8 cellular contexts compared by ENCODE assay signal in the genomic region with DNA sequence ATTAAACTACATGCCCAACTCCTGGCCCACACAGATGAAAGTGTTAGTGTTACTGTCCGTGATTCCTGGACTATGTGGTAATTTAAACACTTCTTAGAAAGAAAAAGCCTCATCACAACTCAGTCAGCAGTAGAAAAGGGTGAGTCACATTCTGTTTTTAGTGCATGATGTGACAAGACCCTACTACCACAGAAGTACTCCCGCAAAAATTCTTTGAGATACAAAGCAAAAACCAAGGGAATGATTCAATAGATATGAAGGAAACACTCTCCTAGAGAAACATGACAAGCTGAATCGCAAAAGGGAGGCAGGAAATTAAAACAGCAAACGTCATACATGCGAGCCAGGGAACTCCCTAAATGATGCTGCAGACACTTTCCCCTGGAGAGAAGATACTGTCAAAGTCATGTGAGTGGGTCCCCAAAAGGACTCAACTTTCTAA. TPM values are rescaled to one million over a fixed set of nuclear protein-coding genes. Genes with fewer than 3 reads are reported as not detected.
DNase-seq lines count a peak whose midpoint lies in the region; ATAC-seq and TF ChIP-seq lines count a peak whose summit lies in the region.

No MANE protein-coding gene starts in this region.

- H2AFZ ChIP-seq in neuronal stem cell (ENCODE audit: low read length): no peak overlapping the region

- peak overlapping the region; percentile 73 for H3K27ac ChIP-seq in BLaER1
- no peak overlapping the region for H3K27ac ChIP-seq in neuronal stem cell (replicated peaks; ENCODE audit: low read length)
- H3K27ac ChIP-seq in dorsolateral prefrontal cortex: peak overlapping the region in 15 of 59 donors; percentile 1 to 81 (median 24)

- no peak overlapping the region for H4K8ac ChIP-seq in neuronal stem cell (ENCODE audit: low read depth, low read length)

- H3K9ac ChIP-seq in BLaER1 (peak overlapping the region; percentile 30; the same call in 1 of the 2 replicates), neuronal stem cell (ENCODE audit: low read depth, low read length, poor library complexity) (no peak overlapping the region)

- TF ChIP-seq CTCF in dorsolateral prefrontal cortex (IDR thresholded peaks at IDR 0.05 in 54 of 56, conservative IDR thresholded peaks at IDR 0.05 in 2 of 56; ENCODE audit: low read depth in 1 of 56, partially characterized antibody in 56 of 56): no peak

- H3K9me3 Mint-ChIP-seq in T-cell: no peaks in the 10 kb centered on the region

- peaks cover 36 to 63% (median 47%) of the 10 kb centered on the region in 3 donors for H3K4me1 Mint-ChIP-seq in T-cell

- H3K4me2 ChIP-seq in BLaER1 (peak overlapping the region; percentile 98), neuronal stem cell (ENCODE audit: insufficient read depth, low read length, poor library complexity, severe bottlenecking) (no peak overlapping the region)

- H2BK15ac ChIP-seq in neuronal stem cell (ENCODE audit: low read length): no peak overlapping the region

- intact Hi-C loops in dorsolateral prefrontal cortex (cut with DNase I): no loop called here

- H3K14ac ChIP-seq in neuronal stem cell (ENCODE audit: low read length): no peak overlapping the region

- H3K79me1 ChIP-seq in neuronal stem cell (ENCODE audit: low read depth, low read length): no peaks in the 10 kb centered on the region

- peaks cover 54% of the 10 kb centered on the region for H3K36me3 Mint-ChIP-seq in T-cell

- WGBS in neuronal stem cell (ENCODE audit: extremely low coverage in 2 of 2, insufficient read length in 2 of 2, insufficient replicate concordance in 1 of 2), 2 donors: no CpG with 5 or more reads among the region's 5 CpGs

- CTCF ChIA-PET in T-cell (lab: Charles Lee): no interaction called here

- no peak overlapping the region for H3K18ac ChIP-seq in neuronal stem cell (ENCODE audit: low read length)

- H3K27me3 Mint-ChIP-seq in T-cell: no peaks in the 10 kb centered on the region

- H4K20me1 ChIP-seq in BLaER1: peaks cover 56% of the 10 kb centered on the region

- DNase-seq in T-cell: no peak
- peak; percentile 95 for DNase-seq in kidney glomerular epithelial cell (lab: John Stamatoyannopoulos, UW)
- DNase-seq in NCI-H2196 (lab: John Stamatoyannopoulos, UW; ENCODE audit: unreplicated experiment): no peak
- DNase-seq in neuronal stem cell (ENCODE audit: low spot score): no peak
- no peak for DNase-seq in dorsolateral prefrontal cortex

- H3K27me3 ChIP-seq in BLaER1: no peaks in the 10 kb centered on the region
- no peaks in the 10 kb centered on the region for H3K27me3 ChIP-seq in neuronal stem cell (ENCODE audit: control insufficient read depth in 3 of 3, insufficient read depth in 3 of 3, low read depth in 1 of 3, low read length in 3 of 3)
- H3K27me3 ChIP-seq in dorsolateral prefrontal cortex: no peaks in the 10 kb centered on the region

- no peaks in the 10 kb centered on the region for H3K9me3 ChIP-seq in BLaER1
- no peaks in the 10 kb centered on the region for H3K9me3 ChIP-seq in neuronal stem cell (replicated peaks in 1 of 2; ENCODE audit: control insufficient read depth in 2 of 2, insufficient read depth in 1 of 2, low read depth in 1 of 2, low read length in 2 of 2)

- H4K91ac ChIP-seq in neuronal stem cell (ENCODE audit: low read depth, low read length, poor library complexity): no peak overlapping the region

- no peak overlapping the region for H2BK12ac ChIP-seq in neuronal stem cell (ENCODE audit: low read length)

- H2BK5ac ChIP-seq in neuronal stem cell (ENCODE audit: low read length): no peak overlapping the region

- H3K4me1 ChIP-seq in BLaER1 (peaks cover 96% of the 10 kb centered on the region), neuronal stem cell (ENCODE audit: control insufficient read depth in 2 of 2, insufficient read depth in 1 of 2, low read depth in 1 of 2, low read length in 2 of 2) (no peaks in the 10 kb centered on the region)

- H3K4me3 ChIP-seq in BLaER1 (no peak overlapping the region), neuronal stem cell (ENCODE audit: low read length in 2 of 2) (no peak overlapping the region), dorsolateral prefrontal cortex (no peak overlapping the region)

- no peak overlapping the region for H3K4me3 Mint-ChIP-seq in T-cell

- POLR2A ChIA-PET in T-cell (lab: Charles Lee): no interaction called here

- H3K36me3 ChIP-seq in BLaER1 (peaks cover 82% of the 10 kb centered on the region), neuronal stem cell (replicated peaks in 1 of 2; ENCODE audit: control insufficient read depth in 2 of 2, insufficient read depth in 2 of 2, low read length in 2 of 2) (peaks cover 24 to 95% of the 10 kb centered on the region in 2 donors)

- ATAC-seq in GM21737 (IDR thresholded peaks at IDR 0.05; ENCODE audit: unreplicated experiment): peak; percentile 15
- no peak for ATAC-seq in T-cell (replicated peaks in 1 of 4)
- ATAC-seq in HG03439 (IDR thresholded peaks at IDR 0.05; ENCODE audit: unreplicated experiment): no peak

- no peak overlapping the region for H3K23ac ChIP-seq in neuronal stem cell (ENCODE audit: low read depth, low read length, poor library complexity)

- no peak overlapping the region for H3K4ac ChIP-seq in neuronal stem cell (ENCODE audit: low read length)

- H2BK120ac ChIP-seq in neuronal stem cell (ENCODE audit: low read depth, low read length): no peak overlapping the region

- no peak overlapping the region for H2AK5ac ChIP-seq in neuronal stem cell (ENCODE audit: low read depth, low read length)

- H3K27ac Mint-ChIP-seq in T-cell: peak overlapping the region; percentile 92

RNA-seq across cellular contexts. Expression of a gene that starts 14.4 kb away (rescaled TPM):
- total RNA-seq in T-cell (10 to 100 TPM; 17.4 to 56.2 (median 22.7) TPM), dorsolateral prefrontal cortex (100 to 1,000 TPM in 118 of 120 experiments, 10 to 100 TPM in 2; 90.3 to 278 (median 166) TPM)
- polyA plus RNA-seq in neuronal stem cell (2013, experiment 1 of 2): 84.2 TPM
- polyA plus RNA-seq in neuronal stem cell (2013, experiment 2 of 2): 83.6 TPM

RNA-seq across cellular contexts. Expression of a gene that starts 60.0 kb away (rescaled TPM):
- total RNA-seq in T-cell (10 to 100 TPM; 44.0 to 76.3 (median 54.0) TPM), dorsolateral prefrontal cortex (10 to 100 TPM; 16.0 to 38.5 (median 26.0) TPM)
- 11.9 TPM for polyA plus RNA-seq in neuronal stem cell (2013, experiment 1 of 2)
- 12.0 TPM for polyA plus RNA-seq in neuronal stem cell (2013, experiment 2 of 2)
